ENCODE assay signal across 8 cellular contexts in the genomic region with DNA sequence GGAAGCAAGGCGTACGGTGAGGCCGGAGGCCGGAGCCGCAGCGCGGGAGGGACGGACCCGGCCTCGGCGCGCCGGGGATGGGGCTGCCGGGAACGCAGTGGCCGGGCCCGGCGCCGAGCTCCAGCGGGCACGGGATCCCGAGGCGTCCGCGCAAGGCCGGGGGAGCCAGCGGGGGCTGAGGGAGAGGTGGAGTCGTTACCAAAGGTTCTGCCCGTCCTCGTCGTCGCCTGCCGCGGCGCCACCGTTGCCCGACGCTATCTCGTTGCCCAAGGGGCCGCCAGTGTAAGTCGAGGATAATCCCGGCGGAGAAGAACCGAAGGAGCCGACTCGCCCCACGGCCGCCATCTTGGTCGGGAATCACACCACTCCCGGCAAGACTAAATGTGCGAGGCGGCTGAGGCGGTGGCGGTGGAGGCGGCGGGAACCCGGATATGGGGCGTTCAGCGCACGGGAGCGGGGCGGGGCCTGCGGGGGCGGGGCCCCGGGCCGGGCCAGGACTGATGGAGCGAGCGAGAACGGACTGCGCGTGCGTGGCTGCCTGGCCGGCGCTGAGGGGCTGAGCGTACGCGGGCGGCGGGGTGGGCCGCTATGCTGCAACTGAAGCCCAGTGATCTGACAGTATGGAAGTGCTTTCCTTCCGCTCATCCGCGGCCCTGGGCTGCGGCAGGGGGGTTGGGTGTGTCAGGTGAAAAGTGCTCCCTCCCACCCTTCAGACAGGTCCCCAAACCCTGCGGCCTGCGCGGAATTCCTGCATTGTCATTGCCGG. TPM values are rescaled to one million over a fixed set of nuclear protein-coding genes. Genes with fewer than 3 reads are reported as not detected.
DNase-seq lines count a peak whose midpoint lies in the region; ATAC-seq and TF ChIP-seq lines count a peak whose summit lies in the region.

A gene (minus strand): TSS at position 433 of the 766 bp plus-strand sequence. CDS start 88 bp downstream, at position 345.

- H3K27ac Mint-ChIP-seq in CD8-positive, alpha-beta memory T cell = peak within 1 kb of the TSS; percentile 79 to 98 (median 93)

- WGBS in ectodermal cell, 2 experiments = 0% methylated on average over 88 of the region's 88 CpGs

- peak; percentile 91 to 96 (median 94) for DNase-seq in CD8-positive, alpha-beta memory T cell
- DNase-seq in GM20000 (ENCODE audit: low spot score) (peak; percentile 98), HS-5 (ENCODE audit: low read depth) (peak; percentile 59), NK-92 (lab: John Stamatoyannopoulos, UW; ENCODE audit: unreplicated experiment) (peak; percentile 33), lower lobe of right lung (peak; percentile 97)
- DNase-seq in activated CD8-positive, alpha-beta memory T cell treated with anti-CD3 and anti-CD28 coated beads for 1 hour (ENCODE audit: extremely low read depth in 1 of 2, low read depth in 1 of 2) = peak; percentile 85 to 94
- peak; percentile 82 to 95 (median 84) for DNase-seq in stimulated activated CD4-positive, alpha-beta T cell treated with anti-CD3 and anti-CD28 coated beads, TNF-alpha, amount 100 ng/mL, for 1 hour (ENCODE audit: low read depth in 3 of 3, low spot score in 1 of 3)

- peak within 1 kb of the TSS; percentile 78 for H3K4me3 ChIP-seq in CD8-positive, alpha-beta memory T cell (ENCODE audit: low read length)
- H3K4me3 ChIP-seq in ectodermal cell (ENCODE audit: insufficient read depth, low read depth, low read length) (peak within 1 kb of the TSS; percentile 96), lower lobe of right lung (peak within 1 kb of the TSS; percentile 88)

- intact Hi-C loops in lower lobe of right lung (cut with DNase I) = no loop called here

- peak within 1 kb of the TSS; percentile 85 to 97 (median 92) for H3K4me3 Mint-ChIP-seq in CD8-positive, alpha-beta memory T cell

- peak; percentile 98 to 99 for ATAC-seq in lower lobe of right lung

- no peaks in the 10 kb centered on the region for H3K27me3 Mint-ChIP-seq in CD8-positive, alpha-beta memory T cell

- peaks cover 25% of the 10 kb centered on the region for H3K4me1 ChIP-seq in CD8-positive, alpha-beta memory T cell (ENCODE audit: insufficient read depth, low read length)
- H3K4me1 ChIP-seq in ectodermal cell (ENCODE audit: control insufficient read depth, insufficient read depth, low read length) (no peaks in the 10 kb centered on the region), lower lobe of right lung (peaks cover 32% of the 10 kb centered on the region)

- H3K27ac ChIP-seq in CD8-positive, alpha-beta memory T cell (ENCODE audit: low read depth, low read length) = peak within 1 kb of the TSS; percentile 90
- peak within 1 kb of the TSS; percentile 98 for H3K27ac ChIP-seq in ectodermal cell (ENCODE audit: insufficient read depth, low read depth, low read length, poor library complexity, severe bottlenecking)
- peak within 1 kb of the TSS; percentile 98 for H3K27ac ChIP-seq in lower lobe of right lung

- H3K9me3 ChIP-seq in CD8-positive, alpha-beta memory T cell (ENCODE audit: low read length) = no peaks in the 10 kb centered on the region
- H3K9me3 ChIP-seq in ectodermal cell (ENCODE audit: control insufficient read depth, low read length) (no peaks in the 10 kb centered on the region), lower lobe of right lung (no peaks in the 10 kb centered on the region)

- CTCF ChIA-PET in CD8-positive, alpha-beta memory T cell (lab: Charles Lee) = interaction anchor here (0.8 to 1.2 kb wide), 2 partner anchors 19 to 69 kb away, joined by 3 to 5 read pairs; no protein-coding TSS in a partner anchor

- POLR2A ChIA-PET in CD8-positive, alpha-beta memory T cell (lab: Charles Lee) = no interaction called here

- peaks cover 0 to 12% (median 0%) of the 10 kb centered on the region in 3 donors for H3K36me3 Mint-ChIP-seq in CD8-positive, alpha-beta memory T cell

- H3K9me3 Mint-ChIP-seq in CD8-positive, alpha-beta memory T cell = no peaks in the 10 kb centered on the region

- H3K27me3 ChIP-seq in CD8-positive, alpha-beta memory T cell (ENCODE audit: insufficient read depth, low read length, poor library complexity, severe bottlenecking) = no peaks in the 10 kb centered on the region
- H3K27me3 ChIP-seq in ectodermal cell (ENCODE audit: control insufficient read depth, insufficient read depth, low read length, poor library complexity, severe bottlenecking) = no peaks in the 10 kb centered on the region
- no peaks in the 10 kb centered on the region for H3K27me3 ChIP-seq in lower lobe of right lung (ENCODE audit: low read depth)

- TF ChIP-seq CTCF in GM20000 (IDR thresholded peaks at IDR 0.05; ENCODE audit: extremely low read depth, missing control alignments) = no peak
- no peak for TF ChIP-seq CTCF in lower lobe of right lung (IDR thresholded peaks at IDR 0.05)

- H3K4me1 Mint-ChIP-seq in CD8-positive, alpha-beta memory T cell = peaks cover 28 to 47% (median 36%) of the 10 kb centered on the region in 3 donors

- no peaks in the 10 kb centered on the region for H3K36me3 ChIP-seq in CD8-positive, alpha-beta memory T cell (ENCODE audit: insufficient read depth, low read length)
- no peaks in the 10 kb centered on the region for H3K36me3 ChIP-seq in ectodermal cell (ENCODE audit: control insufficient read depth, insufficient read depth, low read length)
- H3K36me3 ChIP-seq in lower lobe of right lung = peaks cover 11% of the 10 kb centered on the region

RNA-seq across cellular contexts. Expression of the gene that starts here (rescaled TPM):
- total RNA-seq in CD8-positive, alpha-beta memory T cell = 10 to 100 TPM; 36.9 to 39.6 TPM
- polyA plus RNA-seq in CD8-positive, alpha-beta memory T cell = 23.4 TPM
- 55.6 TPM for polyA plus RNA-seq in ectodermal cell (2013, experiment 1 of 4)
- polyA plus RNA-seq in ectodermal cell (2013, experiment 2 of 4) = 56.2 TPM
- polyA plus RNA-seq in ectodermal cell (2013, experiment 3 of 4) = 46.0 TPM
- 50.1 TPM for polyA plus RNA-seq in ectodermal cell (2013, experiment 4 of 4)
- total RNA-seq in lower lobe of right lung = 35.6 TPM

Comparison
In these comparisons a context has a peak if more than half of its experiments do, and no peak if none do; other contexts are left out.
1. Peak in every context shown above with its lines: DNase-seq, ATAC-seq, H3K4me3 ChIP-seq and H3K27ac ChIP-seq.
2. DNase-seq: peak in every context shown above with its lines; median percentile 98 in GM20000; 97 in lower lobe of right lung; 94 in CD8-positive, alpha-beta memory T cell; 90 in activated CD8-positive, alpha-beta memory T cell treated with anti-CD3 and anti-CD28 coated beads for 1 hour; 84 in stimulated activated CD4-positive, alpha-beta T cell treated with anti-CD3 and anti-CD28 coated beads, TNF-alpha, amount 100 ng/mL, for 1 hour; 59 in HS-5; 33 in NK-92.